Comparison of ENCODE assay signal across 1 cellular context in the genomic region with DNA sequence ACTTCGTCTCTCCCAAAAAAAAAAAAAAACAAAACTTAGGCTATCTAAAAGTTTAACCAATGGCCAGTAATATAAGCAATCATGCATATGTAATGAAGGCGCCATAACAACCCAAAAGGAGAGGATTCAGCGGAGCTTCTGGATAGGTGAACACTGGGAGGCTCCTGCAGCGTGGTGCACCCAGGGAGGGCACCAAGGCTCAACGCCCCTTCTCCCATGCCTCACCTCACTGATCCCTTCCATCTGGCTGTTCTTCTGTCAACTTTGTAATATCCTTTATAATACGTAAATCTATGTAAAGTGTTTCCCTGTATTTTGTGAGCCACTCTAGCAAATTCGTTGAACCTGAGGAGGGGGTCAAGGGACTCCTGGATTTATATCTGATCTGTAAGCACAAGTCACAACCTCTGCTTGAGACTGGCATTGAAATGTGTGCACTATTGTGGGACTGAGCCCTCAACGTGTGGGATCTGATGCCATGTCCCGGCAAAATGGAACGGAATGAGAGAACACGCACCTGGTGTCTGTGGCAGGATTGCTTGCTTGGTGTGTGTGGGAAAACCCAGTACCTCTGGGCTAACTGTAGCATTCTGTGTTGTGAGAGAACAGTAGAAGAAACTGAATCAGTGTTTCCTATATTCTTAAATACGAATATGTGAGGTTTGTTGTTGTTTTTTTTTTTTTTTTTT.
TF ChIP-seq lines count a peak whose summit lies in the region.

No MANE protein-coding gene starts in this region.

TF ChIP-seq in IMR-90, 13 proteins besides CTCF, POLR2A, EP300 and RAD21:
- no peak for TF ChIP-seq MAFK (IDR thresholded peaks at IDR 0.05; ENCODE audit: low read depth, low read length)
- no peak for TF ChIP-seq MXI1 (IDR thresholded peaks at IDR 0.05; ENCODE audit: borderline replicate concordance, low read depth, low read length)
- TF ChIP-seq RCOR1 (IDR thresholded peaks at IDR 0.05; ENCODE audit: insufficient replicate concordance, low read length) = no peak
- TF ChIP-seq, protein P1, sequence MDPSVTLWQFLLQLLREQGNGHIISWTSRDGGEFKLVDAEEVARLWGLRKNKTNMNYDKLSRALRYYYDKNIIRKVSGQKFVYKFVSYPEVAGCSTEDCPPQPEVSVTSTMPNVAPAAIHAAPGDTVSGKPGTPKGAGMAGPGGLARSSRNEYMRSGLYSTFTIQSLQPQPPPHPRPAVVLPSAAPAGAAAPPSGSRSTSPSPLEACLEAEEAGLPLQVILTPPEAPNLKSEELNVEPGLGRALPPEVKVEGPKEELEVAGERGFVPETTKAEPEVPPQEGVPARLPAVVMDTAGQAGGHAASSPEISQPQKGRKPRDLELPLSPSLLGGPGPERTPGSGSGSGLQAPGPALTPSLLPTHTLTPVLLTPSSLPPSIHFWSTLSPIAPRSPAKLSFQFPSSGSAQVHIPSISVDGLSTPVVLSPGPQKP (IDR thresholded peaks at IDR 0.05; ENCODE audit: borderline replicate concordance, low read depth, low read length) = no peak
- TF ChIP-seq MAZ (IDR thresholded peaks at IDR 0.05; ENCODE audit: borderline replicate concordance, low read depth, low read length) = no peak
- TF ChIP-seq CEBPB (IDR thresholded peaks at IDR 0.05; ENCODE audit: low read depth, low read length) = no peak
- no peak for TF ChIP-seq NFE2L2 (IDR thresholded peaks at IDR 0.05; ENCODE audit: low read depth, low read length)
- TF ChIP-seq RFX5 (IDR thresholded peaks at IDR 0.05; ENCODE audit: low read depth, low read length) = no peak
- TF ChIP-seq, protein P2, sequence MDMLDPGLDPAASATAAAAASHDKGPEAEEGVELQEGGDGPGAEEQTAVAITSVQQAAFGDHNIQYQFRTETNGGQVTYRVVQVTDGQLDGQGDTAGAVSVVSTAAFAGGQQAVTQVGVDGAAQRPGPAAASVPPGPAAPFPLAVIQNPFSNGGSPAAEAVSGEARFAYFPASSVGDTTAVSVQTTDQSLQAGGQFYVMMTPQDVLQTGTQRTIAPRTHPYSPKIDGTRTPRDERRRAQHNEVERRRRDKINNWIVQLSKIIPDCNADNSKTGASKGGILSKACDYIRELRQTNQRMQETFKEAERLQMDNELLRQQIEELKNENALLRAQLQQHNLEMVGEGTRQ (IDR thresholded peaks at IDR 0.05; ENCODE audit: low read depth, low read length) = no peak
- no peak for TF ChIP-seq SMC3 (IDR thresholded peaks at IDR 0.05; ENCODE audit: low read depth, low read length)
- TF ChIP-seq BHLHE40 (IDR thresholded peaks at IDR 0.05; ENCODE audit: low read depth, low read length) = no peak
- TF ChIP-seq CHD1 (IDR thresholded peaks at IDR 0.05; ENCODE audit: low read depth, low read length) = no peak
- TF ChIP-seq FOS (IDR thresholded peaks at IDR 0.05; ENCODE audit: low read depth, low read length) = no peak
